38 cellular contexts compared by ENCODE assay signal in the genomic region with DNA sequence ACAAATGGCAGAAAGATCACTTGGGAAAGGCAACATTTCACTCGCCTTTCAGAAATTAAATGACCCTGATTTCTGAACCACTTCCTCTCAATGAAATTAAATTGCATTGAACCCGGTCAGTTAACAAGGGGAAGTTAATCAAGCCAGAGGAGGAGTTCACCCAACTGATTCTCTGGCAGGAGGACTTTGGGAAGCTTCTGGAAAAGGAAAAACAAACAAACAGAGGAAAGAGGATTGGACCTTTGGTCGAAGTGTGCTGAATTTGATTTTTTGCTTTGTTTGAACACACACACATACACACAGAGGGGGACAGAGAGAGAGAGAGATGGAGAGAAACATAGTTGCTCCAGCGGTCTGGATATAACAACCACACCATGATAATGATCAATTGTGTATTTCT.
"Had no signal": no experiment of that assay in that cellular context is flagged by ENCODE, and none has a peak within 500 bp of the region (broad histone marks: within the 10 kb centered on the region; RNA-seq: fewer than 3 reads in every experiment).

No MANE protein-coding gene starts in this region.

- H3K36me3 ChIP-seq: ascending aorta, cardiac muscle cell had no signal

- H3K4me3 ChIP-seq: ascending aorta, cardiac muscle cell had no signal

- H3K4me1 ChIP-seq: ascending aorta had no signal

- H3K27ac ChIP-seq: ascending aorta, cardiac muscle cell, VCaP had no signal

- H3K27me3 Mint-ChIP-seq: activated CD4-positive, alpha-beta T cell treated with anti-CD3 and anti-CD28 coated beads, Interleukin-2, amount 10 ng/mL, durations not matched to agents 24 days and 14 days; activated naive CD4-positive, alpha-beta T cell treated with anti-CD3 and anti-CD28 coated beads, Interleukin-2, amount 10 ng/mL, durations not matched to agents 7 days and 5 days; activated naive CD8-positive, alpha-beta T cell treated with anti-CD3 and anti-CD28 coated beads, Interleukin-2, amount 10 ng/mL, durations not matched to agents 7 days and 5 days had no signal

- FAIRE-seq: bronchial epithelial cell, TTC549 had no signal

- H3K4me1 Mint-ChIP-seq: activated B cell treated with CpG ODN at 0.5 μM for 24 hours; activated CD4-positive, alpha-beta T cell treated with anti-CD3 and anti-CD28 coated beads, Interleukin-2, amount 10 ng/mL, durations not matched to agents 24 days and 14 days; activated naive CD4-positive, alpha-beta T cell treated with anti-CD3 and anti-CD28 coated beads, Interleukin-2, amount 10 ng/mL, durations not matched to agents 7 days and 5 days; activated naive CD4-positive, alpha-beta T cell treated with anti-CD3 and anti-CD28 coated beads, Interleukin-2, amount 50 U/mL, for 24 hours; activated naive CD8-positive, alpha-beta T cell treated with anti-CD3 and anti-CD28 coated beads, Interleukin-2, amount 10 ng/mL, durations not matched to agents 7 days and 5 days; activated naive CD8-positive, alpha-beta T cell treated with anti-CD3 and anti-CD28 coated beads, Interleukin-2, amount 50 U/mL, for 24 hours; activated T-helper 17 cell treated with anti-CD3 and anti-CD28 coated beads, Interleukin-2, amount 50 U/mL, for 72 hours; central memory CD8-positive, alpha-beta T cell had no signal

- H3K27ac Mint-ChIP-seq: activated B cell treated with CpG ODN at 0.5 μM for 24 hours; activated CD4-positive, alpha-beta memory T cell treated with anti-CD3 and anti-CD28 coated beads for 36 hours; activated CD4-positive, alpha-beta T cell treated with anti-CD3 and anti-CD28 coated beads, Interleukin-2, amount 10 ng/mL, durations not matched to agents 24 days and 14 days; activated CD8-positive, alpha-beta T cell treated with anti-CD3 and anti-CD28 coated beads for 36 hours; activated naive CD4-positive, alpha-beta T cell treated with anti-CD3 and anti-CD28 coated beads, Interleukin-2, amount 10 ng/mL, durations not matched to agents 7 days and 5 days; activated naive CD4-positive, alpha-beta T cell treated with anti-CD3 and anti-CD28 coated beads, Interleukin-2, amount 50 U/mL, for 24 hours; activated naive CD8-positive, alpha-beta T cell; activated naive CD8-positive, alpha-beta T cell treated with anti-CD3 and anti-CD28 coated beads, Interleukin-2, amount 10 ng/mL, durations not matched to agents 7 days and 5 days; activated naive CD8-positive, alpha-beta T cell treated with anti-CD3 and anti-CD28 coated beads, Interleukin-2, amount 50 U/mL, for 24 hours; activated T-cell treated with anti-CD3 and anti-CD28 coated beads, Interleukin-2, amount 50 U/mL, for 72 hours; activated T-helper 1 cell treated with anti-CD3 and anti-CD28 coated beads, Interleukin-12 subunit alpha, Interleukin-12 subunit beta, Interleukin-2, Interleukin-4 antibody, amounts not matched to agents 30 ng/mL and 10 ng/mL and 1 ng/mL, durations not matched to agents 14 hours and 24 hours and 36 hours; activated T-helper 17 cell treated with anti-CD3 and anti-CD28 coated beads, Interleukin-2, amount 50 U/mL, for 72 hours; brain; T-helper 1 cell treated with Interleukin-12 subunit alpha and Interleukin-12 subunit beta and Interleukin-4 antibody, amounts not matched to agents 30 μg/mL and 1 μg/mL, for 36 hours; T-helper 2 cell treated with Interferon-gamma antibody and Interleukin-4, amounts not matched to agents 5 μg/mL and 100 μg/mL, for 36 hours had no signal

- H3K9me3 Mint-ChIP-seq: activated B cell treated with CpG ODN at 0.5 μM for 24 hours; activated CD4-positive, alpha-beta memory T cell treated with anti-CD3 and anti-CD28 coated beads for 36 hours; activated CD4-positive, alpha-beta T cell treated with anti-CD3 and anti-CD28 coated beads, Interleukin-2, amount 10 ng/mL, durations not matched to agents 24 days and 14 days; activated naive CD4-positive, alpha-beta T cell treated with anti-CD3 and anti-CD28 coated beads, Interleukin-2, amount 10 ng/mL, durations not matched to agents 7 days and 5 days; activated naive CD4-positive, alpha-beta T cell treated with anti-CD3 and anti-CD28 coated beads, Interleukin-2, amount 50 U/mL, for 24 hours; activated naive CD8-positive, alpha-beta T cell treated with anti-CD3 and anti-CD28 coated beads, Interleukin-2, amount 50 U/mL, for 24 hours; activated T-cell treated with anti-CD3 and anti-CD28 coated beads, Interleukin-2, amount 50 U/mL, for 4 hours; activated T-helper 1 cell treated with anti-CD3 and anti-CD28 coated beads, Interleukin-12 subunit alpha, Interleukin-12 subunit beta, Interleukin-2, Interleukin-4 antibody, amounts not matched to agents 30 ng/mL and 10 ng/mL and 1 ng/mL, durations not matched to agents 14 hours and 24 hours and 36 hours; central memory CD8-positive, alpha-beta T cell; T-helper 1 cell treated with Interleukin-12 subunit alpha and Interleukin-12 subunit beta and Interleukin-4 antibody, amounts not matched to agents 30 μg/mL and 1 μg/mL, for 36 hours; T-helper 2 cell treated with Interferon-gamma antibody and Interleukin-4, amounts not matched to agents 5 μg/mL and 100 μg/mL, for 36 hours had no signal

- H3K27me3 ChIP-seq: ascending aorta had no signal

- ATAC-seq: activated CD8-positive, alpha-beta T cell treated with anti-CD3 and anti-CD28 coated beads for 36 hours; activated naive CD8-positive, alpha-beta T cell treated with anti-CD3 and anti-CD28 coated beads, Interleukin-2, amount 50 U/mL, for 24 hours; activated T-cell treated with anti-CD3 and anti-CD28 coated beads, Interleukin-2, amount 50 U/mL, for 4 hours; activated T-cell treated with anti-CD3 and anti-CD28 coated beads, Interleukin-2, amount 50 U/mL, for 72 hours; activated T-helper 17 cell treated with anti-CD3 and anti-CD28 coated beads, Interleukin-2, amount 50 U/mL, for 72 hours had no signal

- H3K4me3 Mint-ChIP-seq: activated B cell treated with CpG ODN at 0.5 μM for 24 hours; activated CD4-positive, alpha-beta memory T cell treated with anti-CD3 and anti-CD28 coated beads for 36 hours; activated CD4-positive, alpha-beta T cell treated with anti-CD3 and anti-CD28 coated beads, Interleukin-2, amount 10 ng/mL, durations not matched to agents 24 days and 14 days; activated CD8-positive, alpha-beta T cell treated with anti-CD3 and anti-CD28 coated beads for 36 hours; activated naive CD4-positive, alpha-beta T cell treated with anti-CD3 and anti-CD28 coated beads, Interleukin-2, amount 10 ng/mL, durations not matched to agents 7 days and 5 days; activated naive CD4-positive, alpha-beta T cell treated with anti-CD3 and anti-CD28 coated beads, Interleukin-2, amount 50 U/mL, for 24 hours; activated naive CD8-positive, alpha-beta T cell; activated naive CD8-positive, alpha-beta T cell treated with anti-CD3 and anti-CD28 coated beads, Interleukin-2, amount 10 ng/mL, durations not matched to agents 7 days and 5 days; activated naive CD8-positive, alpha-beta T cell treated with anti-CD3 and anti-CD28 coated beads, Interleukin-2, amount 50 U/mL, for 24 hours; activated T-cell treated with anti-CD3 and anti-CD28 coated beads, Interleukin-2, amount 50 U/mL, for 4 hours; activated T-cell treated with anti-CD3 and anti-CD28 coated beads, Interleukin-2, amount 50 U/mL, for 72 hours; activated T-helper 1 cell treated with anti-CD3 and anti-CD28 coated beads, Interleukin-12 subunit alpha, Interleukin-12 subunit beta, Interleukin-2, Interleukin-4 antibody, amounts not matched to agents 30 ng/mL and 10 ng/mL and 1 ng/mL, durations not matched to agents 14 hours and 24 hours and 36 hours; activated T-helper 17 cell treated with anti-CD3 and anti-CD28 coated beads, Interleukin-2, amount 50 U/mL, for 72 hours; brain; central memory CD8-positive, alpha-beta T cell; T-helper 1 cell treated with Interleukin-12 subunit alpha and Interleukin-12 subunit beta and Interleukin-4 antibody, amounts not matched to agents 30 μg/mL and 1 μg/mL, for 36 hours; T-helper 2 cell treated with Interferon-gamma antibody and Interleukin-4, amounts not matched to agents 5 μg/mL and 100 μg/mL, for 36 hours had no signal

- H3K9me3 ChIP-seq: ascending aorta had no signal

- DNase-seq: activated B cell treated with CpG ODN at 0.5 μM for 24 hours; activated CD4-positive, alpha-beta memory T cell treated with anti-CD3 and anti-CD28 coated beads for 36 hours; activated CD4-positive, alpha-beta T cell treated with anti-CD3 and anti-CD28 coated beads for 4 hours; activated CD4-positive, alpha-beta T cell treated with anti-CD3 and anti-CD28 coated beads, Interleukin-2, amount 10 ng/mL, durations not matched to agents 24 days and 14 days; activated CD4-positive, alpha-beta T cell treated with anti-CD3 and anti-CD28 coated beads, Interleukin-2, amount 50 U/mL, for 1 hour; activated CD4-positive, alpha-beta T cell treated with anti-CD3 and anti-CD28 coated beads, Interleukin-2, amount 50 U/mL, for 4 hours; activated CD4-positive, CD25-positive, alpha-beta regulatory T cell treated with anti-CD3 and anti-CD28 coated beads, Interleukin-2, amount 50 U/mL, for 72 hours; activated CD8-positive, alpha-beta memory T cell treated with anti-CD3 and anti-CD28 coated beads, Interleukin-2, amount 50 U/mL, for 4 hours; activated CD8-positive, alpha-beta T cell treated with anti-CD3 and anti-CD28 coated beads for 36 hours; activated gamma-delta T cell; activated naive CD4-positive, alpha-beta T cell treated with anti-CD3 and anti-CD28 coated beads, Interleukin-2, amount 10 ng/mL, durations not matched to agents 7 days and 5 days; activated naive CD4-positive, alpha-beta T cell treated with Interleukin-2 at 50 U/mL for 16 hours; activated naive CD8-positive, alpha-beta T cell treated with anti-CD3 and anti-CD28 coated beads, Interleukin-2, amount 10 ng/mL, durations not matched to agents 7 days and 5 days; activated naive CD8-positive, alpha-beta T cell treated with anti-CD3 and anti-CD28 coated beads, Interleukin-2, amount 50 U/mL, for 24 hours; activated T-cell treated with anti-CD3 and anti-CD28 coated beads for 4 hours; activated T-cell treated with anti-CD3 and anti-CD28 coated beads, Interleukin-2, amount 50 U/mL, for 1 hour; activated T-cell treated with anti-CD3 and anti-CD28 coated beads, Interleukin-2, amount 50 U/mL, for 4 hours; activated T-cell treated with anti-CD3 and anti-CD28 coated beads, Interleukin-2, amount 50 U/mL, for 72 hours; amygdala; anterior cingulate cortex; caudate nucleus; cerebellar nuclear complex; T-helper 1 cell; T-helper 2 cell; T-helper 9 cell had no signal
